Comparison of ENCODE assay signal across 23 cellular contexts in the genomic region with DNA sequence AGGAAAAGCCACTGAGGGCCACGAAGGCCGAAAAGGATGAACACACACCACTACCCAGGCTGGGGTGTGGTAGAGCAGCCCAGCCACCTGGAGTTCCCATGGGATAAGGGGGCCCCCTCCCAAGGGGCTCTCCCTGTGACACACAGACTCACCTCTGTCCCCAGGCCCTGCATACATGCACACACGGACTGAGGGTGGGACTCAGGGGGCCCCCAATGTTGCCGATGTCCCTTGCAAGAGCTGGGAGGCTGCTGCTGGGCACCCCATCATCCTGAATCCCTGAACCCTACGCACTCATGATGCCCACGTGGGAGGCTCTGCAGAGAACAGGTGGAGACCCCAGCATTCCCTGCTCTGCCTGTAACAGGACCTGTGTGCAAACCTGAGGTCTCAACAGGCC. TPM values are rescaled to one million over a fixed set of nuclear protein-coding genes. Genes with fewer than 3 reads are reported as not detected.
DNase-seq lines count a peak whose midpoint lies in the region; ATAC-seq and TF ChIP-seq lines count a peak whose summit lies in the region.
"Had no signal": no experiment of that assay in that cellular context is flagged by ENCODE, and none has a peak within 500 bp of the region (broad histone marks: within the 10 kb centered on the region; RNA-seq: fewer than 3 reads in every experiment).

No MANE protein-coding gene starts in this region.

- H4K8ac ChIP-seq in neuronal stem cell (ENCODE audit: low read depth, low read length), result no peak overlapping the region

- H3K9ac ChIP-seq in endodermal cell (ENCODE audit: extremely low read depth, low read length, poor library complexity, severe bottlenecking), result no peak overlapping the region
- no peak overlapping the region for H3K9ac ChIP-seq in neuronal stem cell (ENCODE audit: low read depth, low read length, poor library complexity)
- H3K9ac ChIP-seq in GM23248, result no peak overlapping the region
- H3K9ac ChIP-seq: BLaER1 treated with 17β-estradiol and CSF1 and Interleukin-3, amounts not matched to agents 10 nM and 100 nM had no signal

- TF ChIP-seq CTCF in RWPE2 (IDR thresholded peaks at IDR 0.05; ENCODE audit: poor library complexity, severe bottlenecking) (no peak), endodermal cell (conservative IDR thresholded peaks at IDR 0.05) (no peak), upper lobe of right lung (IDR thresholded peaks at IDR 0.05) (no peak)

- peak overlapping the region; percentile 39 for H3K14ac ChIP-seq in neuronal stem cell (ENCODE audit: low read length)

- H3K23ac ChIP-seq in neuronal stem cell (ENCODE audit: low read depth, low read length, poor library complexity), result no peak overlapping the region

- H3K9me3 Mint-ChIP-seq in endodermal cell, result no peaks in the 10 kb centered on the region
- H3K9me3 Mint-ChIP-seq: CD4-positive, alpha-beta T cell had no signal

- ATAC-seq in RWPE2 (ENCODE audit: low read depth), result no peak
- no peak for ATAC-seq in upper lobe of right lung
- no peak for ATAC-seq in HG03280 (IDR thresholded peaks at IDR 0.05; ENCODE audit: unreplicated experiment)
- ATAC-seq: A549, HepG2 had no signal

- no peaks in the 10 kb centered on the region for H3K79me1 ChIP-seq in neuronal stem cell (ENCODE audit: low read depth, low read length)

- H4K20me1 ChIP-seq in GM23248 (ENCODE audit: insufficient read depth), result no peaks in the 10 kb centered on the region
- H4K20me1 ChIP-seq: BLaER1 treated with 17β-estradiol and CSF1 and Interleukin-3, amounts not matched to agents 10 nM and 100 nM had no signal

- DNase-seq in RWPE2 (ENCODE audit: low spot score) (peak; percentile 18), endodermal cell (peak; percentile 33), neuronal stem cell (ENCODE audit: low spot score) (no peak), upper lobe of right lung (peak; percentile 50), GM23248 (no peak)
- no peak for DNase-seq in activated T-cell treated with anti-CD3 and anti-CD28 coated beads, Interleukin-2, amount 50 U/mL, for 1 hour
- DNase-seq: AML-193, Karpas-422, NCI-H1092, NCI-H1417 treated with DMSO at 0.1 percent for 48 hours, NCI-H1694 treated with DMSO at 0.1 percent for 48 hours, NCI-H2081, NCI-H226, NCI-H510A, NCI-H69, SIG-M5 had no signal

- H3K4me1 ChIP-seq in RWPE2 (ENCODE audit: insufficient read depth, poor library complexity, severe bottlenecking) (peaks cover 4% of the 10 kb centered on the region), endodermal cell (ENCODE audit: control insufficient read depth, insufficient read depth, low read length) (no peaks in the 10 kb centered on the region), neuronal stem cell (ENCODE audit: control insufficient read depth in 2 of 2, insufficient read depth in 1 of 2, low read depth in 1 of 2, low read length in 2 of 2) (peaks cover 0 to 15% of the 10 kb centered on the region in 2 donors), upper lobe of right lung (no peaks in the 10 kb centered on the region), GM23248 (ENCODE audit: insufficient read depth) (peaks cover 9% of the 10 kb centered on the region; the same call in 1 of the 2 replicates)

- no peak overlapping the region for H2BK5ac ChIP-seq in neuronal stem cell (ENCODE audit: low read length)

- peak overlapping the region; percentile 31 for H3K4ac ChIP-seq in neuronal stem cell (ENCODE audit: low read length)

- H3K9me2 ChIP-seq in GM23248 (ENCODE audit: insufficient read depth), result no peaks in the 10 kb centered on the region

- peaks cover 12% of the 10 kb centered on the region for H3K4me1 Mint-ChIP-seq in endodermal cell

- intact Hi-C loops in upper lobe of right lung (cut with DNase I), result no loop called here

- H3K4me3 ChIP-seq in RWPE2 (ENCODE audit: severe bottlenecking) (no peak overlapping the region), endodermal cell (ENCODE audit: low read length) (no peak overlapping the region), neuronal stem cell (ENCODE audit: low read length in 2 of 2) (no peak overlapping the region), upper lobe of right lung (no peak overlapping the region), GM23248 (no peak overlapping the region)
- H3K4me3 ChIP-seq: A549; BLaER1 treated with 17β-estradiol and CSF1 and Interleukin-3, amounts not matched to agents 10 nM and 100 nM; SK-N-MC had no signal

- H2AK5ac ChIP-seq in neuronal stem cell (ENCODE audit: low read depth, low read length), result no peak overlapping the region

- H2BK15ac ChIP-seq in neuronal stem cell (ENCODE audit: low read length), result peak overlapping the region; percentile 5

- WGBS in endodermal cell (ENCODE audit: insufficient coverage in 1 of 2, insufficient read length in 1 of 2), 2 experiments, result 90 to 91% methylated on average over 3 to 6 of the region's 6 CpGs
- no CpG with 5 or more reads among the region's 6 CpGs for WGBS in neuronal stem cell (ENCODE audit: extremely low coverage in 2 of 2, insufficient read length in 2 of 2, insufficient replicate concordance in 1 of 2), 2 donors
- WGBS in GM23248 (ENCODE audit: low coverage in 1 of 2, low lambda C conversion rate in 2 of 2, missing lambda C conversion rate in 2 of 2), 2 experiments, result 51 to 59% methylated on average over 6 of the region's 6 CpGs

- H3K27ac ChIP-seq in RWPE2 (ENCODE audit: poor library complexity, severe bottlenecking) (no peak overlapping the region), endodermal cell (ENCODE audit: low read depth, low read length) (no peak overlapping the region), neuronal stem cell (replicated peaks; ENCODE audit: low read length) (no peak overlapping the region), upper lobe of right lung (no peak overlapping the region), GM23248 (no peak overlapping the region)
- H3K27ac ChIP-seq: A549; BLaER1 treated with 17β-estradiol and CSF1 and Interleukin-3, amounts not matched to agents 10 nM and 100 nM; RWPE1; SK-N-MC had no signal

- H3K79me2 ChIP-seq in GM23248 (ENCODE audit: insufficient read depth), result no peaks in the 10 kb centered on the region

- H3K9me3 ChIP-seq in RWPE2 (ENCODE audit: severe bottlenecking), result no peaks in the 10 kb centered on the region
- no peaks in the 10 kb centered on the region for H3K9me3 ChIP-seq in endodermal cell (ENCODE audit: control insufficient read depth, low read length)
- H3K9me3 ChIP-seq in neuronal stem cell (replicated peaks in 1 of 2; ENCODE audit: control insufficient read depth in 2 of 2, insufficient read depth in 1 of 2, low read depth in 1 of 2, low read length in 2 of 2), result no peaks in the 10 kb centered on the region
- H3K9me3 ChIP-seq in upper lobe of right lung, result no peaks in the 10 kb centered on the region
- no peaks in the 10 kb centered on the region for H3K9me3 ChIP-seq in GM23248 (ENCODE audit: low read depth)
- H3K9me3 ChIP-seq: A549; BLaER1 treated with 17β-estradiol and CSF1 and Interleukin-3, amounts not matched to agents 10 nM and 100 nM had no signal

- in situ Hi-C loops in GM23248 (cut with MboI), result no loop called here

- no peaks in the 10 kb centered on the region for H3K27me3 Mint-ChIP-seq in endodermal cell (ENCODE audit: insufficient read depth)

- H3K4me3 Mint-ChIP-seq in endodermal cell, result no peak overlapping the region
- H3K4me3 Mint-ChIP-seq: CD4-positive, alpha-beta T cell had no signal

- H3K18ac ChIP-seq in neuronal stem cell (ENCODE audit: low read length), result peak overlapping the region; percentile 86

- no peak overlapping the region for H3K4me2 ChIP-seq in neuronal stem cell (ENCODE audit: insufficient read depth, low read length, poor library complexity, severe bottlenecking)
- H3K4me2 ChIP-seq in GM23248 (ENCODE audit: unreplicated experiment), result no peak overlapping the region
- H3K4me2 ChIP-seq: A549; BLaER1 treated with 17β-estradiol and CSF1 and Interleukin-3, amounts not matched to agents 10 nM and 100 nM had no signal

- peaks cover 43% of the 10 kb centered on the region for H3K36me3 Mint-ChIP-seq in endodermal cell (ENCODE audit: low read depth)

- H2AFZ ChIP-seq in neuronal stem cell (ENCODE audit: low read length) (no peak overlapping the region), GM23248 (no peak overlapping the region)

- no peak overlapping the region for H2BK120ac ChIP-seq in neuronal stem cell (ENCODE audit: low read depth, low read length)

- H4K91ac ChIP-seq in neuronal stem cell (ENCODE audit: low read depth, low read length, poor library complexity), result peak overlapping the region; percentile 85

- H3K27me3 ChIP-seq in RWPE2 (ENCODE audit: insufficient read depth, poor library complexity, severe bottlenecking) (no peaks in the 10 kb centered on the region), endodermal cell (ENCODE audit: control insufficient read depth, insufficient read depth, low read length, poor library complexity, severe bottlenecking) (no peaks in the 10 kb centered on the region), neuronal stem cell (ENCODE audit: control insufficient read depth in 3 of 3, insufficient read depth in 3 of 3, low read depth in 1 of 3, low read length in 3 of 3) (peaks cover 0 to 6% (median 0%) of the 10 kb centered on the region in 3 experiments), upper lobe of right lung (no peaks in the 10 kb centered on the region), GM23248 (replicated peaks; ENCODE audit: insufficient read depth) (peaks cover 13% of the 10 kb centered on the region; the same call in 1 of the 2 replicates)
- H3K27me3 ChIP-seq: BLaER1 treated with 17β-estradiol and CSF1 and Interleukin-3, amounts not matched to agents 10 nM and 100 nM had no signal

- H2BK12ac ChIP-seq in neuronal stem cell (ENCODE audit: low read length), result no peak overlapping the region

- H3F3A ChIP-seq in GM23248 (ENCODE audit: insufficient read depth), result peaks cover 5% of the 10 kb centered on the region; the same call in 1 of the 2 replicates

- H3K27ac Mint-ChIP-seq in endodermal cell, result no peak overlapping the region
- H3K27ac Mint-ChIP-seq: CD4-positive, alpha-beta T cell had no signal

- H3K36me3 ChIP-seq in RWPE2 (ENCODE audit: low read depth) (no peaks in the 10 kb centered on the region), endodermal cell (ENCODE audit: control insufficient read depth, insufficient read depth, low read length) (no peaks in the 10 kb centered on the region), neuronal stem cell (replicated peaks in 1 of 2; ENCODE audit: control insufficient read depth in 2 of 2, insufficient read depth in 2 of 2, low read length in 2 of 2) (no peaks in the 10 kb centered on the region), upper lobe of right lung (no peaks in the 10 kb centered on the region), GM23248 (ENCODE audit: low read depth) (no peaks in the 10 kb centered on the region)
- H3K36me3 ChIP-seq: BLaER1 treated with 17β-estradiol and CSF1 and Interleukin-3, amounts not matched to agents 10 nM and 100 nM had no signal

RNA-seq across cellular contexts. Expression of a gene that starts 14.5 kb away (rescaled TPM):
- total RNA-seq in endodermal cell (10 to 100 TPM; 22.3 to 49.6 TPM), upper lobe of right lung (62.5 TPM)
- polyA plus RNA-seq in endodermal cell (2013, experiment 1 of 2), result 6.4 TPM
- polyA plus RNA-seq in endodermal cell (2013, experiment 2 of 2), result 7.0 TPM
- 5.0 TPM for polyA plus RNA-seq in neuronal stem cell (2013, experiment 1 of 2)
- 5.0 TPM for polyA plus RNA-seq in neuronal stem cell (2013, experiment 2 of 2)
- 0.22 and 3.9 TPM in 2 replicates for total RNA-seq in GM23248 (2014; rRNA removed; shearing (Covaris generic))
- polyA plus RNA-seq in GM23248 (2016; fragmentation: Nextera tagmentation; extraction: Ambion mirVana), result 0.30 TPM in 1 of 2 replicates, not detected in the other
- total RNA-seq: CD4-positive, alpha-beta T cell had no signal

Comparison
In these comparisons a context has a peak if more than half of its experiments do, and no peak if none do; other contexts are left out.
1. DNase-seq: peak in RWPE2 (single experiment), endodermal cell (single experiment) and upper lobe of right lung (single experiment); none in neuronal stem cell (single experiment), activated T-cell treated with anti-CD3 and anti-CD28 coated beads, Interleukin-2, amount 50 U/mL, for 1 hour (single experiment) and GM23248 (single experiment).